Comparison of ENCODE assay signal across 13 cellular contexts in the genomic region with DNA sequence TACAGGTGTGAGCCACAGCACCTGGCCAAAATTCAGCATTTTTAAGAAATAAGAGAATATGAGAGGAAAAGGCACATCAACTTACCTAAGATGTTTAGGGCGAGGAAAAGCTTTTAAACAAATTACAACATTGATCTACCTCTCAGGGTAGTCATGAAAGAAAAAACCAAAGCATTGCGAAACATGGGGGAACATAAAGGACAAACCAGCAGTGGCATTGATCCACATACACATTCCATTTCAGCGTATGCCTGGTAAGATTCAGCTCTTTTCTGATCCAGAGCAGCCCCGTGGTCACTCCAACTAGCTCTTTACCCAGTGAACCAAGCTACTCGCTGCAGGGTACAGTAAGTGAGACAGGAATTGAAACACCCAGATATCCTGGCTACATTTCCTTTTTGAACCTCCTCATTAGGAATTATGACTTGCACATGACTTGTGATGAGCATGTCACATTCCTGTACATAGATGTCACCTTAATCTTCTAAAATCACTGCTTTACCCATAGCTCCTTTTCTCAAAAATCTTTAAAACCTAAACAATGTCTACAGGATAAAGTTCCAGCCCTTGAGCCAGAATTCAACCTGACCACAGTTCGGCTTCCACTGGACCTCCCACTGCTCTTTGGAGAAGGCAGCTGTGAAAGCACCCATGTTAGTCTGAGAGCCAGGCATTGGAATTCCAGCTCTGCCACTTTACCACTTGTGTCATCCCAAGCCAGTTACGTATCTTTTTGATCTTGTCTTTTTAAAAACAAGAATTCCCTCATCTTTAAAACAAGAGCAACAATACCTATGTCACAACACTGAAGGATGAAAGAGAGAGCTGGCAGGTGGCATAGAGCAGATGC. TPM values are rescaled to one million over a fixed set of nuclear protein-coding genes. Genes with fewer than 3 reads are reported as not detected.
DNase-seq lines count a peak whose midpoint lies in the region; TF ChIP-seq lines count a peak whose summit lies in the region.
"Had no signal": no experiment of that assay in that cellular context is flagged by ENCODE, and none has a peak within 500 bp of the region (broad histone marks: within the 10 kb centered on the region; RNA-seq: fewer than 3 reads in every experiment).

No MANE protein-coding gene starts in this region.

- DNase-seq in SKM-1 treated with dmso at 0.1 percent for 144 hours (lab: John Stamatoyannopoulos, UW; ENCODE audit: unreplicated experiment) (peak; percentile 4), SKM-1 (lab: John Stamatoyannopoulos, UW; ENCODE audit: unreplicated experiment) (no peak), iris pigment epithelial cell (ENCODE audit: low read depth) (peak; percentile 78), type B pancreatic cell (ENCODE audit: extremely low spot score, unreplicated experiment) (no peak), ascending aorta (ENCODE audit: low spot score in 2 of 2) (no peak), NCI-H1105 (lab: John Stamatoyannopoulos, UW) (no peak), RPMI8226 (no peak)
- DNase-seq: ACHN; activated CD4-positive, alpha-beta T cell treated with anti-CD3 and anti-CD28 coated beads for 1 hour; naive thymus-derived CD4-positive, alpha-beta T cell; NCI-H2029 had no signal

- H3K36me3 Mint-ChIP-seq in brain: peaks cover 6% of the 10 kb centered on the region
- peaks cover 9% of the 10 kb centered on the region for H3K36me3 Mint-ChIP-seq in type B pancreatic cell
- H3K36me3 Mint-ChIP-seq: naive thymus-derived CD4-positive, alpha-beta T cell had no signal

- no peaks in the 10 kb centered on the region for H3K36me3 ChIP-seq in ascending aorta

- H3K4me1 Mint-ChIP-seq in brain (peaks cover 44% of the 10 kb centered on the region), type B pancreatic cell (ENCODE audit: unreplicated experiment) (peaks cover 46% of the 10 kb centered on the region)
- H3K4me1 Mint-ChIP-seq: activated T-helper 17 cell treated with anti-CD3 and anti-CD28 coated beads, Interleukin-2, amount 50 U/mL, for 72 hours had no signal

- no peak overlapping the region for H3K27ac ChIP-seq in ascending aorta

- H3K4me3 ChIP-seq in ascending aorta: no peak overlapping the region

- no peak for TF ChIP-seq CTCF in brain (conservative IDR thresholded peaks at IDR 0.05)
- TF ChIP-seq CTCF in type B pancreatic cell (conservative IDR thresholded peaks at IDR 0.05): no peak
- TF ChIP-seq CTCF in ascending aorta (IDR thresholded peaks at IDR 0.05): no peak

- H3K4me1 ChIP-seq in ascending aorta: peaks cover 0 to 2% of the 10 kb centered on the region in 2 donors

- no peaks in the 10 kb centered on the region for H3K27me3 Mint-ChIP-seq in brain
- H3K27me3 Mint-ChIP-seq in type B pancreatic cell: no peaks in the 10 kb centered on the region

- H3K9me3 Mint-ChIP-seq in brain: no peaks in the 10 kb centered on the region
- H3K9me3 Mint-ChIP-seq in type B pancreatic cell: peaks cover 4% of the 10 kb centered on the region
- H3K9me3 Mint-ChIP-seq: activated T-helper 17 cell treated with anti-CD3 and anti-CD28 coated beads, Interleukin-2, amount 50 U/mL, for 72 hours; naive thymus-derived CD4-positive, alpha-beta T cell had no signal

- no peaks in the 10 kb centered on the region for H3K9me3 ChIP-seq in ascending aorta

- H3K4me3 Mint-ChIP-seq in brain (peak overlapping the region in 3 of 5 experiments; percentile 52 to 65 (median 55)), type B pancreatic cell (peak overlapping the region; percentile 46)
- H3K4me3 Mint-ChIP-seq: activated T-helper 17 cell treated with anti-CD3 and anti-CD28 coated beads, Interleukin-2, amount 50 U/mL, for 72 hours had no signal

- H3K27me3 ChIP-seq in ascending aorta: no peaks in the 10 kb centered on the region

- H3K27ac Mint-ChIP-seq in brain (peak overlapping the region in 1 of 5 experiments; percentile 33), type B pancreatic cell (peak overlapping the region; percentile 74)
- H3K27ac Mint-ChIP-seq: activated T-helper 17 cell treated with anti-CD3 and anti-CD28 coated beads, Interleukin-2, amount 50 U/mL, for 72 hours; naive thymus-derived CD4-positive, alpha-beta T cell had no signal

- intact Hi-C loops in ascending aorta (cut with DNase I): loop anchor here (5.0 kb wide), 1 partner anchor 181 kb away; no protein-coding TSS in a partner anchor

RNA-seq across cellular contexts. Expression of a gene that starts 42.9 kb away (rescaled TPM):
- polyA plus RNA-seq in brain (ENCODE audit: insufficient read depth, low read depth, low replicate concordance): 20.4 TPM
- total RNA-seq in type B pancreatic cell (ENCODE audit: low replicate concordance) (14.9 and 16.5 TPM in 2 replicates), ascending aorta (11.4 TPM)

Comparison
In these comparisons a context has a peak if more than half of its experiments do, and no peak if none do; other contexts are left out.
1. DNase-seq: peak in SKM-1 treated with dmso at 0.1 percent for 144 hours (single experiment) and iris pigment epithelial cell (single experiment); none in SKM-1 (single experiment), type B pancreatic cell (single experiment), ascending aorta (0 of 2), NCI-H1105 (single experiment) and RPMI8226 (single experiment).